ENCODE assay signal across 1 cellular context in genomic region chr15:96670389-96670788, GRCh38.
TF ChIP-seq lines count a peak whose summit lies in the region.

No MANE protein-coding gene starts in this region.

TF ChIP-seq in WTC11, 78 proteins besides CTCF, POLR2A, EP300 and RAD21 (continued from another document):
- TF ChIP-seq ATF6 (CRISPR knock-in tag; IDR thresholded peaks at IDR 0.05) = no peak
